Comparison of ENCODE assay signal across 12 cellular contexts in genomic region chr17:74545456-74546230, GRCh38. TPM values are rescaled to one million over a fixed set of nuclear protein-coding genes. Genes with fewer than 3 reads are reported as not detected.
DNase-seq lines count a peak whose midpoint lies in the region; ATAC-seq, FAIRE-seq and TF ChIP-seq lines count a peak whose summit lies in the region.
"Had no signal": no experiment of that assay in that cellular context is flagged by ENCODE, and none has a peak within 500 bp of the region (broad histone marks: within the 10 kb centered on the region; RNA-seq: fewer than 3 reads in every experiment).

Gene CD300C, minus strand, starts transcription at chr17:74546115. Its CDS starts 333 bp downstream, at chr17:74545782.

- H3K4me3 ChIP-seq in Panc1 (ENCODE audit: low read depth in 2 of 2, low read length in 2 of 2): no peak within 1 kb of the TSS

- H3K27me3 Mint-ChIP-seq in progenitor cell of endocrine pancreas: peaks cover 25% of the 10 kb centered on the region

- no peak for TF ChIP-seq CTCF in Panc1 (IDR thresholded peaks at IDR 0.05)
- no peak for TF ChIP-seq CTCF in progenitor cell of endocrine pancreas (IDR thresholded peaks at IDR 0.05; ENCODE audit: unreplicated experiment)

- CTCF ChIA-PET in Panc1 (lab: Charles Lee): interaction anchor here (0.9 kb wide), 1 partner anchor 20 kb away, joined by 5 read pairs; no protein-coding TSS in a partner anchor

- intact Hi-C loops in Panc1 (cut with micrococcal nuclease; ENCODE audit: unreplicated experiment): no loop called here
- intact Hi-C loops in head of caudate nucleus (cut with DNase I): no loop called here

- H3K4me1 ChIP-seq in Panc1 (ENCODE audit: control insufficient read depth, insufficient read depth, low read length): no peaks in the 10 kb centered on the region

- H3K36me3 ChIP-seq in Panc1 (ENCODE audit: control insufficient read depth, insufficient read depth, low read length): no peaks in the 10 kb centered on the region

- no peak within 1 kb of the TSS for H3K27ac ChIP-seq in Panc1 (ENCODE audit: low read length)

- DNase-seq in H54 (ENCODE audit: insufficient read length, low spot score): no peak
- no peak for DNase-seq in Panc1 (ENCODE audit: low read depth, low spot score)
- peak in 26 of 42 donors; percentile 5 to 65 (median 35) for DNase-seq in head of caudate nucleus
- DNase-seq in progenitor cell of endocrine pancreas (ENCODE audit: low spot score, unreplicated experiment): no peak
- DNase-seq: NCI-H1436 treated with DMSO at 0.1 percent for 48 hours; SK-N-SH; stimulated activated CD8-positive, alpha-beta memory T cell treated with anti-CD3 and anti-CD28 coated beads, Interleukin-4, amount 100 ng/mL, for 48 hours had no signal

- H3K27me3 ChIP-seq in Panc1 (ENCODE audit: control insufficient read depth, insufficient read depth, low read length): no peaks in the 10 kb centered on the region

- in situ Hi-C loops in Panc1 (cut with HindIII; ENCODE audit: low pct_unique_long_range_greater_than_20kb, low sequenced_read_pairs): no loop called here

- H3K4me3 Mint-ChIP-seq in progenitor cell of endocrine pancreas (ENCODE audit: low read depth): no peak within 1 kb of the TSS
- H3K4me3 Mint-ChIP-seq: activated T-helper 1 cell treated with anti-CD3 and anti-CD28 coated beads, Interleukin-12 subunit alpha, Interleukin-12 subunit beta, Interleukin-2, Interleukin-4 antibody, amounts not matched to agents 30 ng/mL and 10 ng/mL and 1 ng/mL, durations not matched to agents 14 hours and 24 hours and 36 hours had no signal

- no peaks in the 10 kb centered on the region for H3K36me3 Mint-ChIP-seq in progenitor cell of endocrine pancreas (ENCODE audit: insufficient read depth)

- POLR2A ChIA-PET in Panc1 (lab: Charles Lee): no interaction called here

- FAIRE-seq in H54 (lab: Jason Lieb, UNC): no peak
- FAIRE-seq: G401.6 had no signal

- H3K9me3 Mint-ChIP-seq in progenitor cell of endocrine pancreas (ENCODE audit: low read depth): no peaks in the 10 kb centered on the region
- H3K9me3 Mint-ChIP-seq: activated T-helper 1 cell treated with anti-CD3 and anti-CD28 coated beads, Interleukin-12 subunit alpha, Interleukin-12 subunit beta, Interleukin-2, Interleukin-4 antibody, amounts not matched to agents 30 ng/mL and 10 ng/mL and 1 ng/mL, durations not matched to agents 14 hours and 24 hours and 36 hours had no signal

- ATAC-seq in Panc1 (0 out of 2 replicates have a peak, but pooled peaks have one; percentile 27), HG03354 (IDR thresholded peaks at IDR 0.05; ENCODE audit: poor library complexity, severe bottlenecking, unreplicated experiment) (no peak), HG03280 (IDR thresholded peaks at IDR 0.05; ENCODE audit: unreplicated experiment) (no peak), HG03571 (IDR thresholded peaks at IDR 0.05; ENCODE audit: unreplicated experiment) (no peak)

- peaks cover 2% of the 10 kb centered on the region for H3K4me1 Mint-ChIP-seq in progenitor cell of endocrine pancreas (ENCODE audit: low read depth)

- H3K9me3 ChIP-seq in Panc1 (ENCODE audit: control insufficient read depth, insufficient read depth, low read depth, low read length): no peaks in the 10 kb centered on the region

- TF ChIP-seq POLR2A in H54 (IDR thresholded peaks at IDR 0.05; ENCODE audit: low read depth, low read length): peak; percentile 30; the same call in 1 of the 2 replicates

- H3K27ac Mint-ChIP-seq in progenitor cell of endocrine pancreas: peak within 1 kb of the TSS; percentile 17

- no TSS peak for BruUV-seq in Panc1 (replicated peaks; lab: Mats Ljungman, UMichigan)

RNA-seq across cellular contexts. Expression of gene CD300C, which starts in this region (rescaled TPM):
- total RNA-seq in Panc1 (2021; ENCODE audit: unreplicated experiment) (not detected), progenitor cell of endocrine pancreas (not detected in 2 replicates)
- not detected for polyA plus RNA-seq in Panc1 (2012; ENCODE audit: insufficient read length)
- polyA plus RNA-seq: SK-N-SH had no signal

Comparison
In these comparisons a context has a peak if more than half of its experiments do, and no peak if none do; other contexts are left out.
1. Peak in ATAC-seq in Panc1; RNA of the gene not detected or under 1 TPM.
2. DNase-seq: peak in head of caudate nucleus (26 of 42); none in H54 (single experiment), Panc1 (single experiment) and progenitor cell of endocrine pancreas (single experiment).